Comparison of ENCODE assay signal across 8 cellular contexts in genomic region chr17:431494-431893, GRCh38.
"Had no signal": no experiment of that assay in that cellular context is flagged by ENCODE, and none has a peak within 500 bp of the region (broad histone marks: within the 10 kb centered on the region; RNA-seq: fewer than 3 reads in every experiment).

No MANE protein-coding gene starts in this region.

- ATAC-seq: GM12878 had no signal

- H3K4me3 ChIP-seq: GM12878 had no signal

- DNase-seq: GDM1, GF-D8 had no signal

- FAIRE-seq: G401.6, GM12878, GM12891, GM12892, GM18507, GM19239 had no signal
